Comparison of ENCODE assay signal across 13 cellular contexts in genomic region chr6:53532061-53532797, GRCh38. TPM values are rescaled to one million over a fixed set of nuclear protein-coding genes. Genes with fewer than 3 reads are reported as not detected.
A peak's percentile ranks its signal among the peaks of the same experiment; 100 is the strongest.
DNase-seq lines count a peak whose midpoint lies in the region; ATAC-seq, FAIRE-seq and TF ChIP-seq lines count a peak whose summit lies in the region.
"Had no signal": no experiment of that assay in that cellular context is flagged by ENCODE, and none has a peak within 500 bp of the region (broad histone marks: within the 10 kb centered on the region; RNA-seq: fewer than 3 reads in every experiment).

No MANE protein-coding gene starts in this region.

- H3K79me2 ChIP-seq in DND-41 (ENCODE audit: insufficient read depth, low read length) = peaks cover 86% of the 10 kb centered on the region
- H3K79me2 ChIP-seq in neural progenitor cell (ENCODE audit: low read depth) = peaks cover 95% of the 10 kb centered on the region

- no peak for DNase-seq in DND-41
- DNase-seq in HUDEP-2 (lab: John Stamatoyannopoulos, UW; ENCODE audit: unreplicated experiment in 76 of 76) = peak in 74 of 76 experiments; percentile 39 to 93 (median 78)
- peak; percentile 92 to 95 for DNase-seq in erythroblast (lab: John Stamatoyannopoulos, UW)
- DNase-seq in neural progenitor cell (ENCODE audit: low spot score) = no peak
- DNase-seq in CD4-positive, alpha-beta T cell = no peak
- DNase-seq in RCC 7860 (ENCODE audit: low spot score) = no peak
- DNase-seq: activated CD4-positive, CD25-positive, alpha-beta regulatory T cell; mucosa of descending colon; NCI-H1417; SJCRH30 had no signal

- H4K20me1 ChIP-seq in DND-41 (ENCODE audit: insufficient read depth, low read length) (peaks cover 33% of the 10 kb centered on the region; the same call in 1 of the 2 replicates), neural progenitor cell (ENCODE audit: low read depth) (peaks cover 16% of the 10 kb centered on the region)

- H3K9ac ChIP-seq in DND-41 (ENCODE audit: low read depth, low read length) = no peak overlapping the region
- H3K9ac ChIP-seq in neural progenitor cell = no peak overlapping the region
- H3K9ac ChIP-seq: BLaER1 had no signal

- H3K27ac ChIP-seq in DND-41 (ENCODE audit: low read length) = no peak overlapping the region
- no peak overlapping the region for H3K27ac ChIP-seq in neural progenitor cell
- H3K27ac ChIP-seq in CD4-positive, alpha-beta T cell (ENCODE audit: low read depth, low read length) = no peak overlapping the region
- H3K27ac ChIP-seq: BLaER1, SJCRH30 had no signal

- peaks cover 22% of the 10 kb centered on the region for H3F3A ChIP-seq in neural progenitor cell (ENCODE audit: low read depth)

- H3K36me3 ChIP-seq in DND-41 (ENCODE audit: insufficient read depth, low read length) (no peaks in the 10 kb centered on the region), neural progenitor cell (no peaks in the 10 kb centered on the region)
- H3K36me3 ChIP-seq: SJCRH30 had no signal

- H3K36me3 Mint-ChIP-seq in neural progenitor cell = peaks cover 7% of the 10 kb centered on the region
- no peaks in the 10 kb centered on the region for H3K36me3 Mint-ChIP-seq in CD4-positive, alpha-beta T cell (ENCODE audit: low read depth)

- ATAC-seq in DND-41 (ENCODE audit: insufficient read depth, low read depth) (peak; percentile 29; the same call in 1 of the 3 replicates), GM19351 (IDR thresholded peaks at IDR 0.05; ENCODE audit: unreplicated experiment) (no peak), HG03280 (IDR thresholded peaks at IDR 0.05; ENCODE audit: unreplicated experiment) (no peak)
- ATAC-seq in CD4-positive, alpha-beta T cell (ENCODE audit: poor library complexity) = no peak
- ATAC-seq: mucosa of descending colon had no signal

- H3K4me3 ChIP-seq in DND-41 (ENCODE audit: low read depth in 1 of 2, low read length in 2 of 2) (no peak overlapping the region), neural progenitor cell (no peak overlapping the region)
- H3K4me3 ChIP-seq: BLaER1, mucosa of descending colon, SJCRH30 had no signal

- peaks cover 3% of the 10 kb centered on the region for H3K9me3 Mint-ChIP-seq in neural progenitor cell
- H3K9me3 Mint-ChIP-seq in CD4-positive, alpha-beta T cell = no peaks in the 10 kb centered on the region

- FAIRE-seq in RCC 7860 (lab: Jason Lieb, UNC) = no peak

- peak; percentile 56 for TF ChIP-seq POLR2A in erythroblast (IDR thresholded peaks at IDR 0.05; ENCODE audit: low read length)

- CTCF ChIA-PET in CD4-positive, alpha-beta T cell (lab: Charles Lee) = no interaction called here

- peak overlapping the region; percentile 41 for H3K27ac Mint-ChIP-seq in neural progenitor cell
- no peak overlapping the region for H3K27ac Mint-ChIP-seq in CD4-positive, alpha-beta T cell

- no peak overlapping the region for H3K4me3 Mint-ChIP-seq in neural progenitor cell
- no peak overlapping the region for H3K4me3 Mint-ChIP-seq in CD4-positive, alpha-beta T cell

- H3K27me3 ChIP-seq in DND-41 (ENCODE audit: insufficient read depth, low read length, poor library complexity) (no peaks in the 10 kb centered on the region), neural progenitor cell (no peaks in the 10 kb centered on the region)
- no peaks in the 10 kb centered on the region for H3K27me3 ChIP-seq in CD4-positive, alpha-beta T cell (ENCODE audit: control insufficient read depth, insufficient read depth, low read length)
- H3K27me3 ChIP-seq: BLaER1, SJCRH30 had no signal

- H3K4me2 ChIP-seq in DND-41 (ENCODE audit: insufficient read depth, low read length) (no peak overlapping the region), neural progenitor cell (no peak overlapping the region)
- H3K4me2 ChIP-seq: BLaER1 had no signal

- H3K4me1 Mint-ChIP-seq in neural progenitor cell = peaks cover 42% of the 10 kb centered on the region
- peaks cover 33% of the 10 kb centered on the region for H3K4me1 Mint-ChIP-seq in CD4-positive, alpha-beta T cell (ENCODE audit: low read depth)

- no peaks in the 10 kb centered on the region for H3K27me3 Mint-ChIP-seq in neural progenitor cell (ENCODE audit: insufficient read depth, low read depth)
- H3K27me3 Mint-ChIP-seq in CD4-positive, alpha-beta T cell = no peaks in the 10 kb centered on the region

- H3K9me3 ChIP-seq in DND-41 (ENCODE audit: insufficient read depth, low read length, severe bottlenecking) (no peaks in the 10 kb centered on the region), neural progenitor cell (ENCODE audit: low read depth) (no peaks in the 10 kb centered on the region)
- no peaks in the 10 kb centered on the region for H3K9me3 ChIP-seq in CD4-positive, alpha-beta T cell (ENCODE audit: control insufficient read depth, low read length)
- H3K9me3 ChIP-seq: mucosa of descending colon, SJCRH30 had no signal

- POLR2A ChIA-PET in CD4-positive, alpha-beta T cell (lab: Charles Lee) = no interaction called here

- H2AFZ ChIP-seq in DND-41 (ENCODE audit: low read depth, low read length) (no peak overlapping the region), neural progenitor cell (replicated peaks) (no peak overlapping the region)

- no peak for TF ChIP-seq CTCF in DND-41 (IDR thresholded peaks at IDR 0.05; ENCODE audit: borderline replicate concordance, extremely low read depth, low read length, poor library complexity, severe bottlenecking)
- no peak for TF ChIP-seq CTCF in neural progenitor cell (IDR thresholded peaks at IDR 0.05)
- TF ChIP-seq CTCF in CD4-positive, alpha-beta T cell (IDR thresholded peaks at IDR 0.05) = no peak

- intact Hi-C loops in CD4-positive, alpha-beta T cell (cut with DNase I, micrococcal nuclease) = no loop called here

- H3K4me1 ChIP-seq in DND-41 (ENCODE audit: insufficient read depth, low read length) (no peaks in the 10 kb centered on the region; the same call in 1 of the 2 replicates), neural progenitor cell (peaks cover 58% of the 10 kb centered on the region)
- H3K4me1 ChIP-seq: BLaER1, SJCRH30 had no signal

RNA-seq across cellular contexts. Expression of gene GCLC, which starts 12.7 kb away (rescaled TPM):
- total RNA-seq in neural progenitor cell (ENCODE audit: low replicate concordance) = 21.2 and 26.0 TPM in 2 replicates
- 10 to 100 TPM in 1 of 2 experiments, 1 to 10 TPM in 1; 8.9 to 10.1 TPM for total RNA-seq in CD4-positive, alpha-beta T cell

Comparison
In these comparisons a context has a peak if more than half of its experiments do, and no peak if none do; other contexts are left out.
1. DNase-seq: peak in HUDEP-2 (74 of 76) and erythroblast (2 of 2); none in DND-41 (single experiment), neural progenitor cell (single experiment), CD4-positive, alpha-beta T cell (0 of 10) and RCC 7860 (single experiment).